Comparison of ENCODE assay signal across 24 cellular contexts in the genomic region with DNA sequence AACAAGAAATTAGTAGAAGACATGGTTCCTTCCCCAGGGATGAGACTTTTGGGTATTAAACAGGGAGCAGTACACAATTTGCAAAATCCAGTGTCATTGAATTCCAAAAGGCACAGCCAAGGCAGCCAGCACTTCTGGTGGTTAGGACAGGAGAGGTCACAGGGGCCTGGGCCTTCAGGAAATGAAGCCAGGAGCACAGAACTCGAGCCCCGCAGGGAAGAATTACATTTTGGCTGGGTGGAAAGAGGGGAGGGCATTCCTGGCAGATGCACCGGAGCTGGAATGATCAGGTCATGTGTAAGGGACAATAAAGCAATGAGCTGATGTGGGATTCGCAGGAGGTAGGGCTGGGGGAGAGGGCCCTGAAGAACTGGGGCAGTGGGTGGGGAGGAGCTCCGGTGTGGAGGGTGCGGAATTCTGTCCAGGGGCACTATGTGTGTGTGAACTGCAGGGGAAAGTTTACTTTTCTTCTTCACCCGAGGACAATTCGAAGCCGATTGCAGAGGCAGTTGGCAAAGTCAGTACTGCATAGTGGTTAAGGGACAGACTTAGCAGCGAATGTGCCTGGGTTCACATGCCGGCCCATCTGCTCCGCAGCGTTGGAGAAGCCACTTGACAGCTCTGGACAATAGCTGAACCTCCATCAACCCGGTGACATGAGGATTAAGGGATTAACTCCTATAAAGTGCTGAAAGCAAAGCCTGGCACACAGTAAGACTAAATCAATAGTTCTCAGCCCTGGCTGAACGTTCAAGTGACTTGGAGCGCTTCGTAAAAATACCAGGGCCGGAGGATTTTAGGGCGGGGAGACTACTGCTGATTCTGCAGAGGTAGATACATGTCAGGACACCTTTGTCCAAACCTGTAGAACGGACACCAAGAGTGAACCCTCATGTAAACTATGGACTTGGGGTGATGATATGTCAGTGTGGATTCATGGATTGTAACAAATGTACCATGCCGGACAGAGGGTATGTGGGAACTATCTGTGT. TPM values are rescaled to one million over a fixed set of nuclear protein-coding genes. Genes with fewer than 3 reads are reported as not detected.
DNase-seq lines count a peak whose midpoint lies in the region; ATAC-seq, FAIRE-seq and TF ChIP-seq lines count a peak whose summit lies in the region.
"Had no signal": no experiment of that assay in that cellular context is flagged by ENCODE, and none has a peak within 500 bp of the region (broad histone marks: within the 10 kb centered on the region; RNA-seq: fewer than 3 reads in every experiment).

No MANE protein-coding gene starts in this region.

- no peak for TF ChIP-seq CTCF in MCF 10A (IDR thresholded peaks at IDR 0.05; ENCODE audit: unreplicated experiment)
- no peak for TF ChIP-seq CTCF in mammary epithelial cell (conservative IDR thresholded peaks at IDR 0.05 in 1 of 2, IDR thresholded peaks at IDR 0.05 in 1 of 2; ENCODE audit: extremely low read depth in 1 of 2, insufficient read depth in 1 of 2, low read depth in 1 of 2, low read length in 2 of 2)
- no peak for TF ChIP-seq CTCF in HepG2 (CRISPR knock-in tag; IDR thresholded peaks at IDR 0.05)
- no peak for TF ChIP-seq CTCF in smooth muscle cell (IDR thresholded peaks at IDR 0.05; ENCODE audit: borderline replicate concordance, insufficient read depth, poor library complexity, severe bottlenecking)
- TF ChIP-seq CTCF in ovary (IDR thresholded peaks at IDR 0.05) = no peak
- no peak for TF ChIP-seq CTCF in GM20000 (IDR thresholded peaks at IDR 0.05; ENCODE audit: extremely low read depth, missing control alignments)
- TF ChIP-seq CTCF in coronary artery (IDR thresholded peaks at IDR 0.05) = no peak

- H3K36me3 ChIP-seq in mammary epithelial cell (ENCODE audit: insufficient read depth, low read length) (no peaks in the 10 kb centered on the region), adipocyte (ENCODE audit: control insufficient read depth, insufficient read depth, low read length, severe bottlenecking) (no peaks in the 10 kb centered on the region), HepG2 (replicated peaks in 1 of 2; ENCODE audit: control insufficient read depth in 1 of 2, insufficient read depth in 2 of 2, low read length in 2 of 2) (no peaks in the 10 kb centered on the region), smooth muscle cell (ENCODE audit: low read depth) (no peaks in the 10 kb centered on the region), ovary (no peaks in the 10 kb centered on the region)
- H3K36me3 ChIP-seq: lower lobe of right lung had no signal

- no peak overlapping the region for H3K4me3 Mint-ChIP-seq in MCF 10A (ENCODE audit: unreplicated experiment)
- H3K4me3 Mint-ChIP-seq: HFFc6; natural killer cell; stimulated activated naive CD8-positive, alpha-beta T cell treated with anti-CD3 and anti-CD28 coated beads, Interleukin-15, amount 100 ng/mL, for 72 hours had no signal

- no peak for FAIRE-seq in HepG2 (lab: Jason Lieb, UNC)
- FAIRE-seq: A549, GM19239, urothelium cell line had no signal

- TF ChIP-seq EP300 in HepG2 (IDR thresholded peaks at IDR 0.05; ENCODE audit: low read depth in 2 of 2, low read length in 2 of 2) (no peak), HepG2 (CRISPR knock-in tag; IDR thresholded peaks at IDR 0.05; ENCODE audit: borderline replicate concordance) (no peak), ovary (IDR thresholded peaks at IDR 0.05) (no peak)

- dilution Hi-C loops in mammary epithelial cell (cut with HindIII; ENCODE audit: low sequenced_read_pairs) = loop anchor here (5.0 kb wide), 1 partner anchor 105 kb away; no protein-coding TSS in a partner anchor

- ATAC-seq in HepG2 = no peak
- ATAC-seq: A549; body of pancreas; lower lobe of right lung; natural killer cell; stimulated activated naive CD8-positive, alpha-beta T cell treated with anti-CD3 and anti-CD28 coated beads, Interleukin-15, amount 100 ng/mL, for 72 hours had no signal

- no peaks in the 10 kb centered on the region for H3K9me3 Mint-ChIP-seq in MCF 10A (ENCODE audit: unreplicated experiment)

- H3K4me3 ChIP-seq in mammary epithelial cell (replicated peaks in 1 of 3; ENCODE audit: insufficient read depth in 1 of 3, low read depth in 2 of 3, low read length in 3 of 3) (no peak overlapping the region), adipocyte (ENCODE audit: low read length) (peak overlapping the region; percentile 23), HepG2 (replicated peaks in 1 of 3; ENCODE audit: insufficient read depth in 1 of 3, low read depth in 2 of 3, low read length in 3 of 3) (0 out of 6 replicates have a peak overlapping the region, but pooled peaks of 1 of the 3 experiments have one; percentile 7), smooth muscle cell (no peak overlapping the region), ovary (no peak overlapping the region), coronary artery (no peak overlapping the region)
- H3K4me3 ChIP-seq: A549, body of pancreas, lower lobe of right lung had no signal

- TF ChIP-seq RAD21 in HepG2 (CRISPR knock-in tag; IDR thresholded peaks at IDR 0.05) = no peak

- no TSS peak for BruUV-seq in MCF 10A (replicated peaks; lab: Mats Ljungman, UMichigan)
- BruUV-seq in mammary epithelial cell (replicated peaks; lab: Mats Ljungman, UMichigan) = no TSS peak
- BruUV-seq in HepG2 (replicated peaks; lab: Mats Ljungman, UMichigan) = no TSS peak

- CTCF ChIA-PET in MCF 10A (lab: Yijun Ruan, JAX) (no interaction called here), mammary epithelial cell (lab: Charles Lee; ENCODE audit: low non-redundant PET) (no interaction called here), HepG2 (lab: Yijun Ruan, JAX; ENCODE audit: low intra/inter-chr PET ratio, low total read pairs) (no interaction called here)

- H3K79me2 ChIP-seq in mammary epithelial cell (ENCODE audit: insufficient read depth, low read length) (no peaks in the 10 kb centered on the region), HepG2 (ENCODE audit: insufficient read depth, low read length) (no peaks in the 10 kb centered on the region), smooth muscle cell (ENCODE audit: low read depth) (no peaks in the 10 kb centered on the region)

- H3K4me1 ChIP-seq in mammary epithelial cell (ENCODE audit: insufficient read depth, low read length) (no peaks in the 10 kb centered on the region), adipocyte (ENCODE audit: control insufficient read depth, insufficient read depth, low read length) (peaks cover 52% of the 10 kb centered on the region), HepG2 (ENCODE audit: insufficient read depth, low read length) (peaks cover 42% of the 10 kb centered on the region), smooth muscle cell (ENCODE audit: low read depth) (peaks cover 19% of the 10 kb centered on the region), ovary (ENCODE audit: insufficient read depth) (peaks cover 11% of the 10 kb centered on the region)
- H3K4me1 ChIP-seq: body of pancreas, lower lobe of right lung had no signal

- H3K27ac ChIP-seq in mammary epithelial cell (ENCODE audit: insufficient read depth, low read depth, low read length) (no peak overlapping the region), HepG2 (ENCODE audit: extremely low read length, insufficient read depth, low read length) (no peak overlapping the region), smooth muscle cell (ENCODE audit: low read depth) (no peak overlapping the region), ovary (no peak overlapping the region), coronary artery (no peak overlapping the region)
- H3K27ac ChIP-seq: body of pancreas, lower lobe of right lung had no signal

- peak overlapping the region; percentile 14 for H3K27ac Mint-ChIP-seq in MCF 10A (ENCODE audit: low read depth, unreplicated experiment)
- H3K27ac Mint-ChIP-seq: HFFc6, natural killer cell had no signal

- DNase-seq in MCF 10A (ENCODE audit: unreplicated experiment) = no peak
- DNase-seq in mammary epithelial cell = no peak
- DNase-seq in adipocyte (ENCODE audit: low read depth) = no peak
- no peak for DNase-seq in HepG2 (ENCODE audit: low spot score)
- no peak for DNase-seq in smooth muscle cell (lab: John Stamatoyannopoulos, UW; ENCODE audit: unreplicated experiment)
- no peak for DNase-seq in ovary
- no peak for DNase-seq in GM20000 (ENCODE audit: low spot score)
- DNase-seq in coronary artery (ENCODE audit: low spot score) = no peak
- DNase-seq: activated naive CD4-positive, alpha-beta T cell treated with anti-CD3 and anti-CD28 coated beads, Interleukin-2, amount 50 U/mL, for 16 hours; body of pancreas; C1 segment of cervical spinal cord; dermis blood vessel endothelial cell; DMS79 treated with DMSO at 0.1 percent for 48 hours; HFFc6; lower lobe of right lung; natural killer cell; NCI-H187; NCI-H526; OCI-M1; stimulated activated naive CD8-positive, alpha-beta T cell treated with anti-CD3 and anti-CD28 coated beads, Interleukin-15, amount 100 ng/mL, for 72 hours; T-helper 9 cell had no signal

- POLR2A ChIA-PET in MCF 10A (lab: Yijun Ruan, JAX) (interaction anchor here (0.6 kb wide), 1 partner anchor 429 kb away, joined by 4 read pairs; no protein-coding TSS in a partner anchor), HepG2 (lab: Yijun Ruan, JAX) (no interaction called here)

- H3K9ac ChIP-seq in mammary epithelial cell (ENCODE audit: insufficient read depth, low read length) (no peak overlapping the region), adipocyte (ENCODE audit: low read length) (peak overlapping the region; percentile 78), HepG2 (ENCODE audit: insufficient read depth, low read depth, low read length) (no peak overlapping the region; the same call in 1 of the 2 replicates), smooth muscle cell (ENCODE audit: low read depth) (no peak overlapping the region)

- H3K4me1 Mint-ChIP-seq in MCF 10A (ENCODE audit: insufficient read depth, unreplicated experiment) = no peaks in the 10 kb centered on the region
- H3K4me1 Mint-ChIP-seq: natural killer cell; stimulated activated naive CD8-positive, alpha-beta T cell treated with anti-CD3 and anti-CD28 coated beads, Interleukin-15, amount 100 ng/mL, for 72 hours had no signal

- intact Hi-C loops in MCF 10A (cut with micrococcal nuclease) (no loop called here), mammary epithelial cell (cut with micrococcal nuclease) (no loop called here), HepG2 (cut with micrococcal nuclease; ENCODE audit: unreplicated experiment) (loop anchor here (5.0 kb wide), 1 partner anchor 50 kb away; no protein-coding TSS in a partner anchor), ovary (cut with DNase I) (loop anchor here in 1 of 4 donors (10.0 kb wide), 1 partner anchor 58 kb away; no protein-coding TSS in a partner anchor)

- TF ChIP-seq POLR2A in HepG2 (IDR thresholded peaks at IDR 0.05; ENCODE audit: insufficient read depth in 1 of 2, low read depth in 2 of 2, low read length in 2 of 2) = no peak
- TF ChIP-seq POLR2A in ovary (IDR thresholded peaks at IDR 0.05) = no peak

- no peak overlapping the region for H2AFZ ChIP-seq in mammary epithelial cell (ENCODE audit: low read depth, low read length)
- H2AFZ ChIP-seq in HepG2 (ENCODE audit: low read length) = no peak overlapping the region
- H2AFZ ChIP-seq in smooth muscle cell (ENCODE audit: low read depth) = peak overlapping the region; percentile 27

- H3K36me3 Mint-ChIP-seq in MCF 10A (ENCODE audit: insufficient read depth, unreplicated experiment) = no peaks in the 10 kb centered on the region
- H3K36me3 Mint-ChIP-seq: natural killer cell had no signal

- H3K27me3 Mint-ChIP-seq in MCF 10A (ENCODE audit: insufficient read depth, unreplicated experiment) = no peaks in the 10 kb centered on the region
- H3K27me3 Mint-ChIP-seq: stimulated activated naive CD8-positive, alpha-beta T cell treated with anti-CD3 and anti-CD28 coated beads, Interleukin-15, amount 100 ng/mL, for 72 hours had no signal

- 81% methylated on average over 14 of the region's 21 CpGs for WGBS in mammary epithelial cell (ENCODE audit: low coverage, missing lambda C conversion rate)
- WGBS in HepG2 (ENCODE audit: low lambda C conversion rate) = 42% methylated on average over 16 of the region's 21 CpGs
- WGBS in smooth muscle cell (ENCODE audit: low lambda C conversion rate) = 55% methylated on average over 21 of the region's 21 CpGs
- WGBS in ovary, 3 donors = 62 to 66% (median 64%) methylated on average over 21 of the region's 21 CpGs

- no peaks in the 10 kb centered on the region for H3F3A ChIP-seq in smooth muscle cell (ENCODE audit: low read depth)

- H3K27me3 ChIP-seq in mammary epithelial cell (ENCODE audit: insufficient read depth, low read length) = no peaks in the 10 kb centered on the region
- no peaks in the 10 kb centered on the region for H3K27me3 ChIP-seq in adipocyte (replicated peaks; ENCODE audit: control insufficient read depth, insufficient read depth, low read length)
- H3K27me3 ChIP-seq in HepG2 (ENCODE audit: control insufficient read depth in 1 of 2, insufficient read depth in 2 of 2, low read length in 2 of 2) = peaks cover 2 to 19% of the 10 kb centered on the region in 2 experiments; a peak in 2 of 5 replicates
- H3K27me3 ChIP-seq in smooth muscle cell (ENCODE audit: low read depth) = no peaks in the 10 kb centered on the region
- H3K27me3 ChIP-seq in ovary = no peaks in the 10 kb centered on the region
- H3K27me3 ChIP-seq: body of pancreas had no signal

- H3K4me2 ChIP-seq in mammary epithelial cell (ENCODE audit: insufficient read depth, low read depth, low read length) = no peak overlapping the region
- peak overlapping the region; percentile 45 for H3K4me2 ChIP-seq in HepG2 (ENCODE audit: low read depth, low read length)
- no peak overlapping the region for H3K4me2 ChIP-seq in smooth muscle cell
- H3K4me2 ChIP-seq: A549 had no signal

- H4K20me1 ChIP-seq in mammary epithelial cell (ENCODE audit: insufficient read depth, low read length) (no peaks in the 10 kb centered on the region), HepG2 (ENCODE audit: insufficient read depth, low read length) (no peaks in the 10 kb centered on the region), smooth muscle cell (ENCODE audit: low read depth) (no peaks in the 10 kb centered on the region)

- H3K9me3 ChIP-seq in mammary epithelial cell (replicated peaks; ENCODE audit: insufficient read depth, low read length) = peaks cover 3% of the 10 kb centered on the region
- H3K9me3 ChIP-seq in adipocyte (ENCODE audit: control insufficient read depth, low read length) = peaks cover 7% of the 10 kb centered on the region
- H3K9me3 ChIP-seq in HepG2 (ENCODE audit: low read length) = peaks cover 1% of the 10 kb centered on the region; the same call in 1 of the 2 replicates
- no peaks in the 10 kb centered on the region for H3K9me3 ChIP-seq in smooth muscle cell (replicated peaks; ENCODE audit: low read depth)
- no peaks in the 10 kb centered on the region for H3K9me3 ChIP-seq in ovary
- H3K9me3 ChIP-seq: body of pancreas had no signal

- in situ Hi-C loops in mammary epithelial cell (cut with MboI; ENCODE audit: low sequenced_read_pairs in 2 of 2) (no loop called here), HepG2 (cut with HindIII; ENCODE audit: extremely low pct_ligation_motif_present, low pct_unique_long_range_greater_than_20kb) (loop anchor here (5.0 kb wide), 1 partner anchor 40 kb away; no protein-coding TSS in a partner anchor)

RNA-seq across cellular contexts. Expression of a gene that starts 36.4 kb away (rescaled TPM):
- total RNA-seq in MCF 10A (2022) (0.16 and 0.37 TPM in 2 replicates), mammary epithelial cell (1 to 10 TPM in 1 of 2 donors, not detected in 1; 9.2 TPM), HepG2 (2016; rRNA removed; fragmentation: Illumina TruSeq; extraction: Trizol) (0.21 and 0.31 TPM in 2 replicates), smooth muscle cell (39.0 and 42.1 TPM in 2 replicates), ovary (under 1 TPM in 5 of 7 donors, not detected in 2; 0.08 to 0.34 (median 0.25) TPM)
- polyA plus RNA-seq in mammary epithelial cell (not detected), HepG2 (2011; rRNA removed) (2.4 and 3.9 TPM in 2 replicates), smooth muscle cell (9.3 and 13.2 TPM in 2 replicates), ovary (under 1 TPM; 0.05 to 0.53 TPM)
- polyA minus RNA-seq in mammary epithelial cell = 11.6 TPM
- 0.09 and 0.10 TPM in 2 replicates for total RNA-seq in HepG2 (2016; cell fraction: cytosol; rRNA removed; fragmentation: Illumina TruSeq; extraction: Trizol; ENCODE audit: low read depth)
- total RNA-seq in HepG2 (2016; cell fraction: insoluble cytoplasmic fraction; rRNA removed; fragmentation: Illumina TruSeq; extraction: Trizol) = 0.21 and 0.24 TPM in 2 replicates
- total RNA-seq in HepG2 (2016; cell fraction: membrane; rRNA removed; fragmentation: Illumina TruSeq; extraction: Trizol) = 0.06 and 0.07 TPM in 2 replicates
- 0.75 and 1.1 TPM in 2 replicates for total RNA-seq in HepG2 (2016; cell fraction: nucleus; rRNA removed; fragmentation: Illumina TruSeq; extraction: Trizol)
- 1.0 and 1.5 TPM in 2 replicates for polyA plus RNA-seq in HepG2 (2011; cell fraction: cytosol; rRNA removed)
- 9.1 and 12.8 TPM in 2 replicates for polyA plus RNA-seq in HepG2 (2011; cell fraction: nucleus; rRNA removed)
- 5.6 and 9.2 TPM in 2 replicates for polyA plus RNA-seq in HepG2 (2012)
- polyA plus RNA-seq in HepG2 (2016; cell fraction: cytosol; fragmentation: Illumina TruSeq; extraction: Trizol; ENCODE audit: low read depth) = 0.05 and 0.07 TPM in 2 replicates
- 0.13 and 0.22 TPM in 2 replicates for polyA plus RNA-seq in HepG2 (2016; cell fraction: insoluble cytoplasmic fraction; fragmentation: Illumina TruSeq; extraction: Trizol; ENCODE audit: low read depth)
- polyA plus RNA-seq in HepG2 (2016; cell fraction: membrane; fragmentation: Illumina TruSeq; extraction: Trizol; ENCODE audit: low read depth) = 0.09 and 0.14 TPM in 2 replicates
- 0.51 and 1.2 TPM in 2 replicates for polyA plus RNA-seq in HepG2 (2016; cell fraction: nucleus; fragmentation: Illumina TruSeq; extraction: Trizol; ENCODE audit: insufficient read depth, low read depth)
- polyA minus RNA-seq in HepG2 (2011; rRNA and poly(A)+ RNA removed; ENCODE audit: low replicate concordance) = 0.21 and 2.9 TPM in 2 replicates
- 1.4 and 2.6 TPM in 2 replicates for polyA minus RNA-seq in HepG2 (2011; cell fraction: cytosol; rRNA and poly(A)+ RNA removed)
- polyA minus RNA-seq in HepG2 (2011; cell fraction: nucleus; rRNA and poly(A)+ RNA removed) = 24.1 and 33.8 TPM in 2 replicates
- total RNA-seq: lower lobe of right lung had no signal
